Comparison of ENCODE assay signal across 7 cellular contexts in the genomic region with DNA sequence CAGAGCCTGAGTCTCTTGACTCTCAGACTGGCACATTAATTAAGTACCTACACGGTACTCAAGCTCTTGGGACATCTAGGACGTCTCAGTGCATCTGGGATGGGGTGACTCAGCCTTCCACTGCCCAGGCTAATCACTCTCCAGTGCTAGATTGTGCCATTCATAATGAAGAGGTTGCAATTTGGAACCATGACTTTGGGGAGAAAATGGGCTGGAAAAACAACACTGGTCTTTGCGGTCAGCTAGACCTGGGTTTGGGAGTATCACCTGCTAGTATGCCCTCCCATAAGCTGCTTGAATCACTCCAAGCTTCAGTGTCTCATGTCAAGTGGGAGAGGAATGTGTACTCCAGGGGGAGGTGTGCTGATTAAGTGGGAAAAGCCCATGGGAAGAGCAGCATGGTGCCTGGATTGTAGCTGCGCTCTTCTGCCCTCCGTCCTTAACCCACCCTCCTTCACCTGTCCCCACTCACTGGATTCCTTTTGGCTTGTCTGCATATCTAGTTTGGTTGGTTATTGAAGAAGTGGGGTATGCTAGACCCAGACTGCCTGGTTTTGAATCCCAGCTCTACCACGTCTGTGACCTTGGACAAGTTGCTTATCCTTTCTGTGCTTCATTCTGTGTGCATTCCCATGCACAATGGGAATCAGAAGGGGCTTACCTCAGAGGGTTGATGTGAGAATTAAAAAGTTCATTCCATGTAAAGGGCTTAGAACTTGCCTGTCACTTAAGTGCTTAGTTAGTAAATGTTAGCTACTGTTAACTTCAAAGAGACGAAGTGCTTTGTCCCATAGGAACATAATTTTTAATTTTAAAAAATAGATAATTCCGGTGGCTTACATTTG. TPM values are rescaled to one million over a fixed set of nuclear protein-coding genes. Genes with fewer than 3 reads are reported as not detected.
DNase-seq lines count a peak whose midpoint lies in the region; TF ChIP-seq lines count a peak whose summit lies in the region.

No MANE protein-coding gene starts in this region.

- H3K36me3 ChIP-seq in colonic mucosa, result no peaks in the 10 kb centered on the region

- H3K27ac ChIP-seq in colonic mucosa, result peak overlapping the region; percentile 51
- H3K27ac ChIP-seq in caudate nucleus (ENCODE audit: low read depth, low read length), result no peak overlapping the region

- no peaks in the 10 kb centered on the region for H3K9me3 ChIP-seq in colonic mucosa

- peaks cover 3% of the 10 kb centered on the region for H3K4me1 ChIP-seq in colonic mucosa

- intact Hi-C loops in colonic mucosa (cut with DNase I), result no loop called here

- TF ChIP-seq CTCF in GM12865 (IDR thresholded peaks at IDR 0.05; ENCODE audit: insufficient read depth, low read depth, low read length, missing control alignments) (no peak), colonic mucosa (IDR thresholded peaks at IDR 0.05) (no peak), retinal pigment epithelial cell (conservative IDR thresholded peaks at IDR 0.05; ENCODE audit: low read depth, low read length) (peak; percentile 12)

- no peaks in the 10 kb centered on the region for H3K27me3 ChIP-seq in colonic mucosa

- peak overlapping the region in 1 of 2 donors; percentile 7 for H3K9ac ChIP-seq in colonic mucosa (ENCODE audit: low read depth in 2 of 2, low read length in 2 of 2)

- DNase-seq in GM12865 (ENCODE audit: low read depth) (peak; percentile 21), NCI-H526 (lab: John Stamatoyannopoulos, UW) (peak; percentile 49 to 51), colonic mucosa (no peak), retinal pigment epithelial cell (ENCODE audit: low read depth) (peak; percentile 68), mucosa of gallbladder (ENCODE audit: low spot score) (no peak), caudate nucleus (lab: John Stamatoyannopoulos, UW) (no peak)
- no peak for DNase-seq in stimulated activated CD4-positive, alpha-beta T cell treated with anti-CD3 and anti-CD28 coated beads, Interleukin-12 subunit alpha, Interleukin-12 subunit beta, amount 100 ng/mL, for 4 hours

- H3K4me3 ChIP-seq in GM12865 (ENCODE audit: low read depth, low read length), result peak overlapping the region; percentile 32
- no peak overlapping the region for H3K4me3 ChIP-seq in colonic mucosa
- peak overlapping the region; percentile 35 for H3K4me3 ChIP-seq in retinal pigment epithelial cell (ENCODE audit: low read length)

RNA-seq across cellular contexts. Expression of a gene that starts 3.8 kb away (rescaled TPM):
- total RNA-seq in colonic mucosa, result 10 to 100 TPM; 12.0 to 13.0 TPM
- total RNA-seq in mucosa of gallbladder, result 8.7 TPM

RNA-seq across cellular contexts. Expression of a gene that starts 44.8 kb away (rescaled TPM):
- total RNA-seq in colonic mucosa, result 100 to 1,000 TPM; 447 to 769 TPM
- 344 TPM for total RNA-seq in mucosa of gallbladder

RNA-seq across cellular contexts. Expression of a gene that starts 45.8 kb away (rescaled TPM):
- 100 to 1,000 TPM; 102 to 135 TPM for total RNA-seq in colonic mucosa
- 71.9 TPM for total RNA-seq in mucosa of gallbladder

Comparison
In these comparisons a context has a peak if more than half of its experiments do, and no peak if none do; other contexts are left out.
1. DNase-seq: peak in GM12865 (single experiment), NCI-H526 (2 of 2) and retinal pigment epithelial cell (single experiment); none in colonic mucosa (single experiment), stimulated activated CD4-positive, alpha-beta T cell treated with anti-CD3 and anti-CD28 coated beads, Interleukin-12 subunit alpha, Interleukin-12 subunit beta, amount 100 ng/mL, for 4 hours (single experiment), mucosa of gallbladder (single experiment) and caudate nucleus (0 of 61).